Comparison of ENCODE assay signal across 30 cellular contexts in the genomic region with DNA sequence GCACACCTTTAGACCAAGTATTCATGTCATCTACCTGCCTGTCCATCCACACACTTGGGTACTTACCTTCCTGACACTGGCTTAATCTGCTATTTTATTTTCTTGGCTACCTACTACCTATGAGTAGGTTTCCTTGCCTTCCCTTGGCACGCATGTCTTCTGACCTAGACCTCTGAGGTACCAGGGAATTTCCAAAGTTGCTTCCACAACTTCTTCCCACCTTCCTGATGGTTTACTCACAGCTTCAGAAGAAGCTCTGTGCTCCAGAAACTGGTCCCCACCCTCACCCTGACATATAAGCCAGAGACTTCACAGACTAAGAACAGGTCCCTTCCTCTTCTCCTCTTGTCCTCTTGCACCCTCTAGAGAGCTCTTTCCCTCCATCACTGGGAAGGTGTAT.
"Had no signal": no experiment of that assay in that cellular context is flagged by ENCODE, and none has a peak within 500 bp of the region (broad histone marks: within the 10 kb centered on the region; RNA-seq: fewer than 3 reads in every experiment).

No MANE protein-coding gene starts in this region.

- H3K4me1 ChIP-seq: pancreas, suprapubic skin had no signal

- H3K9me3 ChIP-seq: esophagus squamous epithelium, mucosa of descending colon, neutrophil, pancreas, right atrium auricular region, suprapubic skin, thyroid gland had no signal

- H3K9me3 Mint-ChIP-seq: central memory CD8-positive, alpha-beta T cell; mesothelial cell of epicardium; naive B cell; natural killer cell treated with Interleukin-12 subunit alpha and Interleukin-12 subunit beta and Interleukin-15 and Interleukin-18, amount 100 ng/mL, for 72 hours; neural crest cell; stimulated activated naive CD8-positive, alpha-beta T cell treated with anti-CD3 and anti-CD28 coated beads, Interleukin-15, amount 100 ng/mL, for 72 hours had no signal

- H3K36me3 ChIP-seq: esophagus squamous epithelium, neutrophil, pancreas, right atrium auricular region, suprapubic skin, thyroid gland had no signal

- H3K4me2 ChIP-seq: smooth muscle cell had no signal

- ATAC-seq: left lobe of liver; mucosa of descending colon; natural killer cell treated with Interleukin-12 subunit alpha and Interleukin-12 subunit beta and Interleukin-15 and Interleukin-18, amount 100 ng/mL, for 72 hours; pancreas; sciatic nerve; stimulated activated naive CD8-positive, alpha-beta T cell treated with anti-CD3 and anti-CD28 coated beads, Interleukin-15, amount 100 ng/mL, for 72 hours had no signal

- H3K4me1 Mint-ChIP-seq: central memory CD8-positive, alpha-beta T cell; immature natural killer cell; naive B cell; neural crest cell; stimulated activated naive CD8-positive, alpha-beta T cell treated with anti-CD3 and anti-CD28 coated beads, Interleukin-15, amount 100 ng/mL, for 72 hours had no signal

- H3K27ac Mint-ChIP-seq: immature natural killer cell; mesothelial cell of epicardium; natural killer cell treated with Interleukin-12 subunit alpha and Interleukin-12 subunit beta and Interleukin-15 and Interleukin-18, amount 100 ng/mL, for 72 hours; stimulated activated naive CD8-positive, alpha-beta T cell treated with anti-CD3 and anti-CD28 coated beads, Interleukin-15, amount 100 ng/mL, for 72 hours had no signal

- H3K36me3 Mint-ChIP-seq: immature natural killer cell; mesothelial cell of epicardium; naive B cell; natural killer cell treated with Interleukin-12 subunit alpha and Interleukin-12 subunit beta and Interleukin-15 and Interleukin-18, amount 100 ng/mL, for 72 hours had no signal

- DNase-seq: dermis blood vessel endothelial cell; effector memory CD4-positive, alpha-beta T cell; esophagus squamous epithelium; foreskin melanocyte; hypothalamus; immature natural killer cell; mesenchymal stem cell; mucosa of descending colon; naive B cell; pancreas; stimulated activated CD4-positive, alpha-beta T cell treated with anti-CD3 and anti-CD28 coated beads, Interleukin-12 subunit alpha, Interleukin-12 subunit beta, amount 100 ng/mL, for 4 hours; stimulated activated CD4-positive, alpha-beta T cell treated with anti-CD3 and anti-CD28 coated beads, Interleukin-1b, Interleukin-23, amount 100 ng/mL, for 48 hours; stimulated activated CD4-positive, alpha-beta T cell treated with anti-CD3 and anti-CD28 coated beads, Interleukin-4, amount 100 ng/mL, for 1 hour; stimulated activated CD8-positive, alpha-beta memory T cell treated with anti-CD3 and anti-CD28 coated beads, Interleukin-4, amount 100 ng/mL, for 48 hours; stimulated activated naive CD4-positive, alpha-beta T cell; stimulated activated naive CD8-positive, alpha-beta T cell treated with anti-CD3 and anti-CD28 coated beads, Interleukin-15, amount 100 ng/mL, for 72 hours; thyroid gland; trophoblast cell had no signal

- H3K27ac ChIP-seq: coronary artery, esophagus squamous epithelium, neutrophil, pancreas, suprapubic skin, thyroid gland had no signal

- H3K27me3 ChIP-seq: neutrophil, pancreas, right atrium auricular region, suprapubic skin, thyroid gland had no signal

- H3K4me3 ChIP-seq: coronary artery, esophagus squamous epithelium, lung, mucosa of descending colon, pancreas, right atrium auricular region, smooth muscle cell, suprapubic skin, thyroid gland had no signal

- H3K4me3 Mint-ChIP-seq: central memory CD8-positive, alpha-beta T cell; immature natural killer cell; mesothelial cell of epicardium; natural killer cell treated with Interleukin-12 subunit alpha and Interleukin-12 subunit beta and Interleukin-15 and Interleukin-18, amount 100 ng/mL, for 72 hours; neural crest cell; stimulated activated naive CD8-positive, alpha-beta T cell treated with anti-CD3 and anti-CD28 coated beads, Interleukin-15, amount 100 ng/mL, for 72 hours had no signal
